12 cellular contexts compared by ENCODE assay signal in the genomic region with DNA sequence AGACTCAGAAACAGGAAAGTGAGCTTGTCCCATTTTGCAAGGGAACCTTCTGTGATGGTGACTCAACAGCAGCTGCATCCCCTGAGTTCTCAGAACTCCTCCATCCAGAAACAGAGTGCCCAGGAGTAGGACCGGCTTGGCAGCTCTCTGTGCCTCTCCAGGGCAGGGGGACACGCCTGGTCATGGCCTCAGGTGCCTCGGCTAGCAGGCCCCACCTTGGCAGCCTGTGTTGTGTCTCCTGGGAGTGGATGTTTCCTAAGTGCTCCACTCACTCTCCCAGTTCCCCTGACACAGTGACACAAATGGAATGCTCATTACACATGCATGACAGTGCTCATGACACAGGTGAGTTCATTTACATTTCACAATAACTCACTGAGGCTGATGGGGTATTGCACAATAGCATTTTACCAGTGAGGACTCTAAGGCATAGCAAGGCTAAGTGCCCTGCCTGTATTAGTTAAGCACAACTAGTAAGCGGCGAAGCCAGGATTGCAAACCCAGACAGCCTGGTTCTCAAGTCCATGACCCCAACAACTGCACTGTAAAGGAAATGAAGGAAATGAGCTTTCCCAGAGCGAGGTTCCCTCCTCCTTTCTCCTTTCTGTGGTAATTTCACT. TPM values are rescaled to one million over a fixed set of nuclear protein-coding genes. Genes with fewer than 3 reads are reported as not detected.
A peak's percentile ranks its signal among the peaks of the same experiment; 100 is the strongest.
DNase-seq lines count a peak whose midpoint lies in the region; ATAC-seq, FAIRE-seq and TF ChIP-seq lines count a peak whose summit lies in the region.
"Had no signal": no experiment of that assay in that cellular context is flagged by ENCODE, and none has a peak within 500 bp of the region (broad histone marks: within the 10 kb centered on the region; RNA-seq: fewer than 3 reads in every experiment).

No MANE protein-coding gene starts in this region.

- H3K9me3 ChIP-seq in GM12878 (replicated peaks; ENCODE audit: control insufficient read depth, insufficient read depth, low read length) (no peaks in the 10 kb centered on the region), left lung (peaks cover 0 to 13% of the 10 kb centered on the region in 2 donors)

- peaks cover 3% of the 10 kb centered on the region for H3K27me3 Mint-ChIP-seq in endothelial cell (ENCODE audit: unreplicated experiment)

- TF ChIP-seq POLR2A in GM12878 (IDR thresholded peaks at IDR 0.05; ENCODE audit: low read depth, low read length): no peak
- no peak for TF ChIP-seq POLR2A in GM12891 (IDR thresholded peaks at IDR 0.05; ENCODE audit: low read depth, low read length)

- no peaks in the 10 kb centered on the region for H3K4me1 ChIP-seq in GM12878 (ENCODE audit: control insufficient read depth, insufficient read depth, low read length)
- H3K4me1 ChIP-seq in left lung: no peaks in the 10 kb centered on the region

- H3K4me3 ChIP-seq in GM12878 (no peak overlapping the region), left lung (no peak overlapping the region)

- H4K20me1 ChIP-seq in GM12878 (ENCODE audit: control insufficient read depth, insufficient read depth): no peaks in the 10 kb centered on the region

- CTCF ChIA-PET in GM12878 (lab: Yijun Ruan, JAX): no interaction called here

- no peak overlapping the region for H3K27ac Mint-ChIP-seq in endothelial cell (ENCODE audit: unreplicated experiment)

- POLR2A ChIA-PET in GM12878 (lab: Charles Lee): no interaction called here

- TF ChIP-seq RAD21 in GM12878 (IDR thresholded peaks at IDR 0.05; ENCODE audit: insufficient read depth, low read depth, low read length): no peak

- 32% methylated on average over 6 of the region's 6 CpGs for WGBS in GM12878 (ENCODE audit: insufficient coverage, insufficient replicate concordance, low lambda C conversion rate, missing lambda C conversion rate)

- RAD21 ChIA-PET in GM12878 (lab: Charles Lee; ENCODE audit: unreplicated experiment): no interaction called here

- intact Hi-C loops in GM12878 (cut with micrococcal nuclease; ENCODE audit: unreplicated experiment): no loop called here
- intact Hi-C loops in left lung (cut with DNase I): no loop called here

- FAIRE-seq in GM12878 (lab: Jason Lieb, UNC) (no peak), GM12891 (lab: Jason Lieb, UNC) (no peak)

- SMC1A ChIA-PET in GM12878 (lab: Charles Lee; ENCODE audit: uncharacterized antibody, unreplicated experiment): no interaction called here

- H3K27ac ChIP-seq in GM12878 (ENCODE audit: control insufficient read depth, insufficient read depth): no peak overlapping the region
- peak overlapping the region; percentile 28 to 39 for H3K27ac ChIP-seq in left lung
- H3K27ac ChIP-seq: brain microvascular endothelial cell had no signal

- peaks cover 7% of the 10 kb centered on the region for H3K9me3 Mint-ChIP-seq in endothelial cell (ENCODE audit: unreplicated experiment)

- no peaks in the 10 kb centered on the region for H3K79me2 ChIP-seq in GM12878 (ENCODE audit: control insufficient read depth, insufficient read depth, low read length)

- BruUV-seq in GM12878 (replicated peaks; lab: Mats Ljungman, UMichigan): no TSS peak

- H3K36me3 Mint-ChIP-seq in endothelial cell (ENCODE audit: low read depth, unreplicated experiment): peaks cover 9% of the 10 kb centered on the region

- DNase-seq in activated effector memory CD4-positive, alpha-beta T cell treated with anti-CD3 and anti-CD28 coated beads, Interleukin-2, amount 50 U/mL, for 16 hours: peak; percentile 56
- no peak for DNase-seq in activated effector memory CD4-positive, alpha-beta T cell treated with Interleukin-2 at 50 U/mL for 16 hours
- no peak for DNase-seq in GM12878 (ENCODE audit: low read depth, low spot score)
- peak; percentile 86 for DNase-seq in left lung
- DNase-seq in ureter (ENCODE audit: low spot score): peak; percentile 81
- no peak for DNase-seq in endothelial cell (ENCODE audit: low spot score)
- no peak for DNase-seq in GM12891 (ENCODE audit: insufficient read length, low spot score)
- DNase-seq: activated T-cell treated with anti-CD3 and anti-CD28 coated beads for 4 hours; brain microvascular endothelial cell; stimulated activated CD8-positive, alpha-beta memory T cell treated with anti-CD3 and anti-CD28 coated beads, Interleukin-4, amount 100 ng/mL, for 48 hours; T-helper 2 cell had no signal

- H2AFZ ChIP-seq in GM12878 (ENCODE audit: control insufficient read depth, low read depth, low read length): no peak overlapping the region

- no peaks in the 10 kb centered on the region; a peak in 1 of 4 replicates for H3K36me3 ChIP-seq in GM12878 (ENCODE audit: control insufficient read depth in 2 of 2, insufficient read depth in 2 of 2, low read length in 1 of 2)
- no peaks in the 10 kb centered on the region for H3K36me3 ChIP-seq in left lung
- H3K36me3 ChIP-seq: brain microvascular endothelial cell had no signal

- H3K9ac ChIP-seq in GM12878 (ENCODE audit: control insufficient read depth, insufficient read depth, low read length): no peak overlapping the region

- no peak overlapping the region for H3K4me2 ChIP-seq in GM12878 (ENCODE audit: control insufficient read depth, insufficient read depth)

- H3K4me3 Mint-ChIP-seq in endothelial cell (ENCODE audit: unreplicated experiment): no peak overlapping the region

- H3K27me3 ChIP-seq in GM12878 (replicated peaks in 1 of 2; ENCODE audit: control insufficient read depth in 2 of 2, insufficient read depth in 2 of 2, low read length in 1 of 2): no peaks in the 10 kb centered on the region
- no peaks in the 10 kb centered on the region for H3K27me3 ChIP-seq in left lung
- H3K27me3 ChIP-seq: brain microvascular endothelial cell had no signal

- TF ChIP-seq EP300 in GM12878 (IDR thresholded peaks at IDR 0.05; ENCODE audit: borderline replicate concordance in 1 of 2, control insufficient read depth in 1 of 2, low read depth in 2 of 2, low read length in 2 of 2): no peak

- ATAC-seq in GM12878 (no peak), left lung (peak; percentile 96), GM19467 (IDR thresholded peaks at IDR 0.05; ENCODE audit: unreplicated experiment) (no peak)

- peaks cover 28% of the 10 kb centered on the region for H3K4me1 Mint-ChIP-seq in endothelial cell (ENCODE audit: unreplicated experiment)

- TF ChIP-seq CTCF in GM12878 (IDR thresholded peaks at IDR 0.05 in 2 of 3, conservative IDR thresholded peaks at IDR 0.05 in 1 of 3; ENCODE audit: control insufficient read depth in 2 of 3, extremely low read depth in 1 of 3, insufficient read depth in 1 of 3, low read depth in 3 of 3, low read length in 3 of 3) (no peak), left lung (IDR thresholded peaks at IDR 0.05) (no peak), endothelial cell (IDR thresholded peaks at IDR 0.05; ENCODE audit: unreplicated experiment) (no peak)

- in situ Hi-C loops in GM12878 (cut with MboI): no loop called here

TF ChIP-seq in GM12878, 131 proteins besides CTCF, POLR2A, EP300 and RAD21:
- TF ChIP-seq, protein P1, sequence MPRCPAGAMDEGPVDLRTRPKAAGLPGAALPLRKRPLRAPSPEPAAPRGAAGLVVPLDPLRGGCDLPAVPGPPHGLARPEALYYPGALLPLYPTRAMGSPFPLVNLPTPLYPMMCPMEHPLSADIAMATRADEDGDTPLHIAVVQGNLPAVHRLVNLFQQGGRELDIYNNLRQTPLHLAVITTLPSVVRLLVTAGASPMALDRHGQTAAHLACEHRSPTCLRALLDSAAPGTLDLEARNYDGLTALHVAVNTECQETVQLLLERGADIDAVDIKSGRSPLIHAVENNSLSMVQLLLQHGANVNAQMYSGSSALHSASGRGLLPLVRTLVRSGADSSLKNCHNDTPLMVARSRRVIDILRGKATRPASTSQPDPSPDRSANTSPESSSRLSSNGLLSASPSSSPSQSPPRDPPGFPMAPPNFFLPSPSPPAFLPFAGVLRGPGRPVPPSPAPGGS (IDR thresholded peaks at IDR 0.05; ENCODE audit: borderline replicate concordance, insufficient read depth, low read depth, low read length, poor library complexity, severe bottlenecking): peak; percentile 57
- no peak for TF ChIP-seq IKZF2 (IDR thresholded peaks at IDR 0.05)

TF ChIP-seq in GM12891, 5 proteins besides CTCF, POLR2A, EP300 and RAD21:
- TF ChIP-seq TAF1 (IDR thresholded peaks at IDR 0.05; ENCODE audit: low read depth, low read length) (no peak), PAX5 (IDR thresholded peaks at IDR 0.05; ENCODE audit: insufficient read depth, low read length, severe bottlenecking) (no peak), POLR2AphosphoS5 (IDR thresholded peaks at IDR 0.05; ENCODE audit: low read depth, low read length) (no peak), POU2F2 (IDR thresholded peaks at IDR 0.05; ENCODE audit: low read depth, low read length) (no peak), SPI1 (IDR thresholded peaks at IDR 0.05; ENCODE audit: low read depth, low read length) (no peak)

RNA-seq across cellular contexts. Expression of a gene that starts 47.4 kb away (rescaled TPM):
- 75.0 and 87.9 TPM in 2 replicates for total RNA-seq in GM12878 (2013; cell fraction: nucleolus; rRNA removed)
- 385 and 467 TPM in 2 replicates for total RNA-seq in GM12878 (2014; rRNA removed)
- 192 and 197 TPM in 2 replicates for total RNA-seq in GM12878 (2014; rRNA removed; fragmentation: Illumina TruSeq; extraction: Trizol)
- 246 and 249 TPM in 2 replicates for total RNA-seq in GM12878 (2021)
- 106 TPM for polyA plus RNA-seq in GM12878 (2011; ENCODE audit: low read depth)
- 219 and 309 TPM in 2 replicates for polyA plus RNA-seq in GM12878 (2011; rRNA removed)
- polyA plus RNA-seq in GM12878 (2011; cell fraction: cytosol; rRNA removed): 145 and 195 TPM in 2 replicates
- 159 and 182 TPM in 2 replicates for polyA plus RNA-seq in GM12878 (2011; cell fraction: nucleus; rRNA removed)
- 147 and 161 TPM in 2 replicates for polyA plus RNA-seq in GM12878 (2012)
- polyA plus RNA-seq in GM12878 (2014; fragmentation: Illumina TruSeq; extraction: Trizol): 420 and 491 TPM in 2 replicates
- polyA plus RNA-seq in GM12878 (2014; fragmentation: Nextera tagmentation; extraction: Ambion mirVana): 100 to 1,000 TPM; 110 to 175 TPM
- 273 and 290 TPM in 2 replicates for polyA plus RNA-seq in GM12878 (2014; rRNA removed)
- polyA plus RNA-seq in GM12878 (2016; fragmentation: Nextera tagmentation; extraction: Ambion mirVana): 100 to 1,000 TPM; 679 to 729 TPM
- 122 and 209 TPM in 2 replicates for polyA minus RNA-seq in GM12878 (2011; rRNA and poly(A)+ RNA removed)
- polyA minus RNA-seq in GM12878 (2011; cell fraction: cytosol; rRNA and poly(A)+ RNA removed): 88.7 and 91.4 TPM in 2 replicates
- 101 and 180 TPM in 2 replicates for polyA minus RNA-seq in GM12878 (2011; cell fraction: nucleus; rRNA and poly(A)+ RNA removed)
- total RNA-seq in left lung: 100 to 1,000 TPM; 553 to 556 TPM
- total RNA-seq in ureter: 335 TPM
- 634 TPM for total RNA-seq in endothelial cell (ENCODE audit: unreplicated experiment)
- 145 TPM for polyA plus RNA-seq in GM12891 (2012; ENCODE audit: low read depth, missing spikeins)

Comparison
In these comparisons a context has a peak if more than half of its experiments do, and no peak if none do; other contexts are left out.
1. DNase-seq: peak in activated effector memory CD4-positive, alpha-beta T cell treated with anti-CD3 and anti-CD28 coated beads, Interleukin-2, amount 50 U/mL, for 16 hours (single experiment), left lung (2 of 2) and ureter (single experiment); none in activated effector memory CD4-positive, alpha-beta T cell treated with Interleukin-2 at 50 U/mL for 16 hours (single experiment), GM12878 (single experiment), endothelial cell (single experiment) and GM12891 (single experiment).